1 cellular context compared by ENCODE assay signal in the genomic region with DNA sequence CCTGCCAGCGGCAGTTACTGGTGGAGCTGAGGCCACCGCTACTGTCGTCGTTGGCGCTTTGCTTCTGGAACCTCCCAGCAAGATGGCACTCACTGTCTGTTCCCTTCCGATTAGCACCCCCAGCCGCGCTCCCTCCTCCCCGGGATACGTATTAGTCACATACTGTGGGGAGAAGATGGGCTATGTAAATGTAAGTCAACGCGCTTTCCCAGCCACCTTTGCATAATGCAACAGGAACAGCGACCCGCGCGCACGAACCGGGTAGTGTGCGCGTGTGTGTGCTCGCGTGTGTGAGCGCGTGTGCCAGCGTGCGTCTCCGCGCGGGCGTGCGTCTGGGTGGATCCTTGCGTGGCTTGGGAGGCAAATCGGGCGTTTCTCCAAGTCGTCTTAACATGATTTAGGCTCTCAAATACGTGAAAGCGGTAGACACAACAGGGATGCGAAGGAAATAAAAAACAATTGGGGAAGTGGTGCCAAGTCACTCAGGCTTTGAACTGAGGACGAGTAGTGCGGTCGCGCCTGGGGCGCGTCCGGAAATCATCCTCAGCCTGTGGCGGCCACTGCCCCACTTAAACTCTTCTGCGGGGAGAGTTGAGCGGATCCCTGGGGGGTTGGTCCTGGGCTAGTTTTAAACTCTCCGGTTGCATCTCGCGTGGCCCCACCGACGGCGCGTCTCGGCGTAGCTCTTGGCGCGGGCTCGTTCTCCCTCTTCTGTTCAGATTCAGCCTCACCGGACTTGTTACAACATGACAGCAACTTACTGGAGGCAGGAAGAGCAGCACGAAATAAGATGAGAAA.
TF ChIP-seq lines count a peak whose summit lies in the region.

No MANE protein-coding gene starts in this region.

TF ChIP-seq in WTC11, 78 proteins besides CTCF, POLR2A, EP300 and RAD21 (continued from another document):
- TF ChIP-seq AFF4 (CRISPR knock-in tag; IDR thresholded peaks at IDR 0.05; ENCODE audit: borderline replicate concordance) (no peak), NFE2L1 (CRISPR knock-in tag; IDR thresholded peaks at IDR 0.05) (no peak), ZNF232 (CRISPR knock-in tag; IDR thresholded peaks at IDR 0.05) (0 out of 2 replicates have a peak, but pooled peaks have one; percentile 34), TEAD1 (CRISPR knock-in tag; IDR thresholded peaks at IDR 0.05) (peak; percentile 12; the same call in 1 of the 2 replicates), NR2C2 (CRISPR knock-in tag; IDR thresholded peaks at IDR 0.05) (no peak), AR (CRISPR knock-in tag; IDR thresholded peaks at IDR 0.05) (no peak)
- TF ChIP-seq, protein P1, sequence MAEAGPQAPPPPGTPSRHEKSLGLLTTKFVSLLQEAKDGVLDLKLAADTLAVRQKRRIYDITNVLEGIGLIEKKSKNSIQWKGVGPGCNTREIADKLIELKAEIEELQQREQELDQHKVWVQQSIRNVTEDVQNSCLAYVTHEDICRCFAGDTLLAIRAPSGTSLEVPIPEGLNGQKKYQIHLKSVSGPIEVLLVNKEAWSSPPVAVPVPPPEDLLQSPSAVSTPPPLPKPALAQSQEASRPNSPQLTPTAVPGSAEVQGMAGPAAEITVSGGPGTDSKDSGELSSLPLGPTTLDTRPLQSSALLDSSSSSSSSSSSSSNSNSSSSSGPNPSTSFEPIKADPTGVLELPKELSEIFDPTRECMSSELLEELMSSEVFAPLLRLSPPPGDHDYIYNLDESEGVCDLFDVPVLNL (CRISPR knock-in tag; IDR thresholded peaks at IDR 0.05; ENCODE audit: borderline replicate concordance, low read depth) = no peak
- TF ChIP-seq, protein P2, sequence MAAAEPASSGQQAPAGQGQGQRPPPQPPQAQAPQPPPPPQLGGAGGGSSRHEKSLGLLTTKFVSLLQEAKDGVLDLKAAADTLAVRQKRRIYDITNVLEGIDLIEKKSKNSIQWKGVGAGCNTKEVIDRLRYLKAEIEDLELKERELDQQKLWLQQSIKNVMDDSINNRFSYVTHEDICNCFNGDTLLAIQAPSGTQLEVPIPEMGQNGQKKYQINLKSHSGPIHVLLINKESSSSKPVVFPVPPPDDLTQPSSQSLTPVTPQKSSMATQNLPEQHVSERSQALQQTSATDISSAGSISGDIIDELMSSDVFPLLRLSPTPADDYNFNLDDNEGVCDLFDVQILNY (CRISPR knock-in tag; IDR thresholded peaks at IDR 0.05) = no peak
- TF ChIP-seq, protein P3, sequence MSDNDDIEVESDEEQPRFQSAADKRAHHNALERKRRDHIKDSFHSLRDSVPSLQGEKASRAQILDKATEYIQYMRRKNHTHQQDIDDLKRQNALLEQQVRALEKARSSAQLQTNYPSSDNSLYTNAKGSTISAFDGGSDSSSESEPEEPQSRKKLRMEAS (CRISPR knock-in tag; IDR thresholded peaks at IDR 0.05) = peak; percentile 46; the same call in 1 of the 2 replicates
